In the genomic region with DNA sequence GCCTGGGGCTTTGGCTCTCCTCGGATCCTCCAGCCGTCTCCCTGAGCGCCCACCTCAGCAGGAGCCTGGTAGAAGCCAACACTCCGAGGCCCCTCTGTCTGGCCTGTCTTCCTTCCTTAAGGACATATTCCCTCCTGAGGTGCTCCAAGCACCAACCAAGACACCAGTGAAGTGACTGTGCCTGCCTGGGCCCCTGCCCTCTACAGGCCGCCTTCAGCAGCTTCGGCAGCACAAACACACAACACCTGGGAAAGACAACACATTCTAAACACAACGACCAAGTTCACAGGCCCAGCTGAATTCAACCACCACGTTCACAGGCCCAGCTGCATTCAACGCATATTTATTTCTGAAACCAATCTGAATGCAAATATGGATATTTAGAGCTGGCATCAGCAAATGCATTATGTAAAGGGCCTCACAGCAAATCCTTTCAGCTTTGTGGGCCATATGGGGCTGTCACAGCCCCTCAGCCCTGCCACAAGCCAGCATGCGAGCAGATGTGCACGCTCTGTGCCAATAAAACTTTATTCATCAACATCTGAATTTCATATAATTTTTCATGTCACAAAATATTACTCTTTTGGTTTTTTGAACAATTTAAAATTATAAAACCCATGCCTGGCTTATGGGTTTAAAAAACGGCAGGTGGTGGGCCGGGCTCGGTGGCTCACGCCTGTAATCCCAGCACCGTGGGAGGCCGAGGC, we compare ENCODE assay signal across 2 cellular contexts.
A peak's percentile ranks its signal among the peaks of the same experiment; 100 is the strongest.
TF ChIP-seq lines count a peak whose summit lies in the region.

No MANE protein-coding gene starts in this region.

TF ChIP-seq in HEK293, 187 proteins besides CTCF, POLR2A, EP300 and RAD21:
- TF ChIP-seq ZNF785 (tag by site-specific recombination; IDR thresholded peaks at IDR 0.05), result no peak
- no peak for TF ChIP-seq ZNF221 (tag by site-specific recombination; IDR thresholded peaks at IDR 0.05; ENCODE audit: borderline replicate concordance)
- TF ChIP-seq, protein P1, sequence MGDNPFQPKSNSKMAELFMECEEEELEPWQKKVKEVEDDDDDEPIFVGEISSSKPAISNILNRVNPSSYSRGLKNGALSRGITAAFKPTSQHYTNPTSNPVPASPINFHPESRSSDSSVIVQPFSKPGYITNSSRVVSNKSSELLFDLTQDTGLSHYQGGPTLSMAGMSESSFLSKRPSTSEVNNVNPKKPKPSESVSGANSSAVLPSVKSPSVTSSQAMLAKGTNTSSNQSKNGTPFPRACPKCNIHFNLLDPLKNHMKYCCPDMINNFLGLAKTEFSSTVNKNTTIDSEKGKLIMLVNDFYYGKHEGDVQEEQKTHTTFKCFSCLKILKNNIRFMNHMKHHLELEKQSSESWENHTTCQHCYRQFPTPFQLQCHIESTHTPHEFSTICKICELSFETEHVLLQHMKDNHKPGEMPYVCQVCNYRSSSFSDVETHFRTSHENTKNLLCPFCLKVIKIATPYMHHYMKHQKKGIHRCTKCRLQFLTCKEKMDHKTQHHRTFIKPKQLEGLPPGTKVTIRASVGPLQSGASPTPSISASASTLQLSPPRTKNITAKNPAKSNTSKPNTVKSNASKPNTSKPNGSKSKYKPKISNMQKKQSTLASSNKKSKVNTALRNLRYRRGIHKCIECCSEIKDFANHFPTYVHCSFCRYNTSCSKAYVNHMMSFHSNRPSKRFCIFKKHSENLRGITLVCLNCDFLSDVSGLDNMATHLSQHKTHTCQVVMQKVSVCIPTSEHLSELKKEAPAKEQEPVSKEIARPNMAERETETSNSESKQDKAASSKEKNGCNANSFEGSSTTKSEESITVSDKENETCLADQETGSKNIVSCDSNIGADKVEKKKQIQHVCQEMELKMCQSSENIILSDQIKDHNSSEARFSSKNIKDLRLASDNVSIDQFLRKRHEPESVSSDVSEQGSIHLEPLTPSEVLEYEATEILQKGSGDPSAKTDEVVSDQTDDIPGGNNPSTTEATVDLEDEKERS (tag by site-specific recombination; IDR thresholded peaks at IDR 0.05), result no peak
- no peak for TF ChIP-seq ZNF366 (tag by site-specific recombination; conservative IDR thresholded peaks at IDR 0.05)
- no peak for TF ChIP-seq KLF10 (tag by site-specific recombination; IDR thresholded peaks at IDR 0.05)

TF ChIP-seq in GM12878, 131 proteins besides CTCF, POLR2A, EP300 and RAD21:
- TF ChIP-seq, protein P2, sequence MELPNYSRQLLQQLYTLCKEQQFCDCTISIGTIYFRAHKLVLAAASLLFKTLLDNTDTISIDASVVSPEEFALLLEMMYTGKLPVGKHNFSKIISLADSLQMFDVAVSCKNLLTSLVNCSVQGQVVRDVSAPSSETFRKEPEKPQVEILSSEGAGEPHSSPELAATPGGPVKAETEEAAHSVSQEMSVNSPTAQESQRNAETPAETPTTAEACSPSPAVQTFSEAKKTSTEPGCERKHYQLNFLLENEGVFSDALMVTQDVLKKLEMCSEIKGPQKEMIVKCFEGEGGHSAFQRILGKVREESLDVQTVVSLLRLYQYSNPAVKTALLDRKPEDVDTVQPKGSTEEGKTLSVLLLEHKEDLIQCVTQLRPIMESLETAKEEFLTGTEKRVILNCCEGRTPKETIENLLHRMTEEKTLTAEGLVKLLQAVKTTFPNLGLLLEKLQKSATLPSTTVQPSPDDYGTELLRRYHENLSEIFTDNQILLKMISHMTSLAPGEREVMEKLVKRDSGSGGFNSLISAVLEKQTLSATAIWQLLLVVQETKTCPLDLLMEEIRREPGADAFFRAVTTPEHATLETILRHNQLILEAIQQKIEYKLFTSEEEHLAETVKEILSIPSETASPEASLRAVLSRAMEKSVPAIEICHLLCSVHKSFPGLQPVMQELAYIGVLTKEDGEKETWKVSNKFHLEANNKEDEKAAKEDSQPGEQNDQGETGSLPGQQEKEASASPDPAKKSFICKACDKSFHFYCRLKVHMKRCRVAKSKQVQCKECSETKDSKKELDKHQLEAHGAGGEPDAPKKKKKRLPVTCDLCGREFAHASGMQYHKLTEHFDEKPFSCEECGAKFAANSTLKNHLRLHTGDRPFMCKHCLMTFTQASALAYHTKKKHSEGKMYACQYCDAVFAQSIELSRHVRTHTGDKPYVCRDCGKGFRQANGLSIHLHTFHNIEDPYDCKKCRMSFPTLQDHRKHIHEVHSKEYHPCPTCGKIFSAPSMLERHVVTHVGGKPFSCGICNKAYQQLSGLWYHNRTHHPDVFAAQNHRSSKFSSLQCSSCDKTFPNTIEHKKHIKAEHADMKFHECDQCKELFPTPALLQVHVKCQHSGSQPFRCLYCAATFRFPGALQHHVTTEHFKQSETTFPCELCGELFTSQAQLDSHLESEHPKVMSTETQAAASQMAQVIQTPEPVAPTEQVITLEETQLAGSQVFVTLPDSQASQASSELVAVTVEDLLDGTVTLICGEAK (IDR thresholded peaks at IDR 0.05; ENCODE audit: borderline replicate concordance), result peak; percentile 65
- TF ChIP-seq RBBP5 (conservative IDR thresholded peaks at IDR 0.05), result no peak
